1 cellular context compared by ENCODE assay signal in genomic region chr17:55432358-55433028, GRCh38.
TF ChIP-seq lines count a peak whose summit lies in the region.

No MANE protein-coding gene starts in this region.

TF ChIP-seq in K562, 482 proteins besides CTCF, POLR2A, EP300 and RAD21 (continued from another document):
- TF ChIP-seq, protein P1, sequence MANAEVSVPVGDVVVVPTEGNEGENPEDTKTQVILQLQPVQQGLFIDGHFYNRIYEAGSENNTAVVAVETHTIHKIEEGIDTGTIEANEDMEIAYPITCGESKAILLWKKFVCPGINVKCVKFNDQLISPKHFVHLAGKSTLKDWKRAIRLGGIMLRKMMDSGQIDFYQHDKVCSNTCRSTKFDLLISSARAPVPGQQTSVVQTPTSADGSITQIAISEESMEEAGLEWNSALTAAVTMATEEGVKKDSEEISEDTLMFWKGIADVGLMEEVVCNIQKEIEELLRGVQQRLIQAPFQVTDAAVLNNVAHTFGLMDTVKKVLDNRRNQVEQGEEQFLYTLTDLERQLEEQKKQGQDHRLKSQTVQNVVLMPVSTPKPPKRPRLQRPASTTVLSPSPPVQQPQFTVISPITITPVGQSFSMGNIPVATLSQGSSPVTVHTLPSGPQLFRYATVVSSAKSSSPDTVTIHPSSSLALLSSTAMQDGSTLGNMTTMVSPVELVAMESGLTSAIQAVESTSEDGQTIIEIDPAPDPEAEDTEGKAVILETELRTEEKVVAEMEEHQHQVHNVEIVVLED (CRISPR knock-in tag; IDR thresholded peaks at IDR 0.05): no peak
- TF ChIP-seq E2F8 (IDR thresholded peaks at IDR 0.05; ENCODE audit: low read depth, partially characterized antibody) (no peak), TGIF2 (CRISPR knock-in tag; IDR thresholded peaks at IDR 0.05) (no peak), HMG20B (CRISPR knock-in tag; IDR thresholded peaks at IDR 0.05) (no peak), ERF (CRISPR knock-in tag; IDR thresholded peaks at IDR 0.05) (peak; percentile 80; the same call in 1 of the 2 replicates), HDAC6 (IDR thresholded peaks at IDR 0.05; ENCODE audit: low read depth, low read length) (no peak), LARP7 (IDR thresholded peaks at IDR 0.05) (no peak), NCOA1 (IDR thresholded peaks at IDR 0.05; ENCODE audit: low read depth) (no peak)
- TF ChIP-seq, protein P2, sequence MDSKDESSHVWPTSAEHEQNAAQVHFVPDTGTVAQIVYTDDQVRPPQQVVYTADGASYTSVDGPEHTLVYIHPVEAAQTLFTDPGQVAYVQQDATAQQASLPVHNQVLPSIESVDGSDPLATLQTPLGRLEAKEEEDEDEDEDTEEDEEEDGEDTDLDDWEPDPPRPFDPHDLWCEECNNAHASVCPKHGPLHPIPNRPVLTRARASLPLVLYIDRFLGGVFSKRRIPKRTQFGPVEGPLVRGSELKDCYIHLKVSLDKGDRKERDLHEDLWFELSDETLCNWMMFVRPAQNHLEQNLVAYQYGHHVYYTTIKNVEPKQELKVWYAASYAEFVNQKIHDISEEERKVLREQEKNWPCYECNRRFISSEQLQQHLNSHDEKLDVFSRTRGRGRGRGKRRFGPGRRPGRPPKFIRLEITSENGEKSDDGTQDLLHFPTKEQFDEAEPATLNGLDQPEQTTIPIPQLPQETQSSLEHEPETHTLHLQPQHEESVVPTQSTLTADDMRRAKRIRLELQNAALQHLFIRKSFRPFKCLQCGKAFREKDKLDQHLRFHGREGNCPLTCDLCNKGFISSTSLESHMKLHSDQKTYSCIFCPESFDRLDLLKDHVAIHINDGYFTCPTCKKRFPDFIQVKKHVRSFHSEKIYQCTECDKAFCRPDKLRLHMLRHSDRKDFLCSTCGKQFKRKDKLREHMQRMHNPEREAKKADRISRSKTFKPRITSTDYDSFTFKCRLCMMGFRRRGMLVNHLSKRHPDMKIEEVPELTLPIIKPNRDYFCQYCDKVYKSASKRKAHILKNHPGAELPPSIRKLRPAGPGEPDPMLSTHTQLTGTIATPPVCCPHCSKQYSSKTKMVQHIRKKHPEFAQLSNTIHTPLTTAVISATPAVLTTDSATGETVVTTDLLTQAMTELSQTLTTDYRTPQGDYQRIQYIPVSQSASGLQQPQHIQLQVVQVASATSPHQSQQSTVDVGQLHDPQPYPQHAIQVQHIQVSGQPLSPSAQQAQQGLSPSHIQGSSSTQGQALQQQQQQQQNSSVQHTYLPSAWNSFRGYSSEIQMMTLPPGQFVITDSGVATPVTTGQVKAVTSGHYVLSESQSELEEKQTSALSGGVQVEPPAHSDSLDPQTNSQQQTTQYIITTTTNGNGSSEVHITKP (IDR thresholded peaks at IDR 0.05; ENCODE audit: partially characterized antibody): no peak
